In the genomic region with DNA sequence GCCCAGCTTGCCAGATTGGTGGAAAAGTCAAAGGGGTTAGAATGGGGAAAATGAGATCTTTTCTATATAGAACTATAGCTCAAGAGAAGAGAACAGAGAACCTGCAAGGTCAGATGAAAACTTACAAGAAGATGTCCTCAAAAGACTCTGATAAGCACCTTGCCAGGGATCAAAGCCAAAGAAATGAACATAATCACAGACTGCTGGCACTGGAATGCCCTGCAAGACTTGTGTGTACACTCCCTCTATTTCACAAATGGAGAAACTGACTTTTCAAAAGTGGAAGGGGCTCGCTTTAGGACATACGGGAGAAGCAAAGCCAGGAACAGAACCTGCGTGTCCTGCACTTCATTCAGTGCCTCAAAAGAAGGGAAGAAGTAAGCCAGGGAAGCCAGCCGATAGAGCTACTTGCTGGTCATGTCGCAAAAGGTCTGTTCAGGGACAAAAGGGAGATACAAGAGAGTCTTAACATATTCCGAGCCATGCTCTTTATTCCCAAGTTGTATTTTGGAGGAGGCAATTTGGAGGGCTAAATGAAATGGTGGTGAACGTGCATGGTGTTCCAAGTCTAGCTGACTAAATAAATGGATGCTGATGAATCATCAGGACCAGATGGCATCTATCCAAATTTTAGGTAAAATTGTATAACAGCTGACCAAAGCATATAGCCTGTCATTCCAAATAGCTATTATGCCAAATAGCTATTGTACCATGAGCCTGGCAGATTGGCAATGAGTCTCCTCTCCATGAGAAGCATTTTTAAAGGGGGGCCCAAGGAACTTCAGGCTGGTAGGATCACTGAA, we compare ENCODE assay signal across 12 cellular contexts.
"Had no signal": no experiment of that assay in that cellular context is flagged by ENCODE, and none has a peak within 500 bp of the region (broad histone marks: within the 10 kb centered on the region; RNA-seq: fewer than 3 reads in every experiment).

No MANE protein-coding gene starts in this region.

- H3K27me3 ChIP-seq: spleen, suprapubic skin had no signal

- H3K4me3 ChIP-seq: prostate gland, spleen, suprapubic skin had no signal

- DNase-seq: activated CD4-positive, alpha-beta T cell treated with anti-CD3 and anti-CD28 coated beads, Interleukin-2, amount 10 ng/mL, durations not matched to agents 7 days and 5 days; activated naive CD8-positive, alpha-beta T cell treated with anti-CD3 and anti-CD28 coated beads for 36 hours; amygdala; foreskin melanocyte; left ventricle myocardium superior; spleen had no signal

- H3K27ac ChIP-seq: prostate gland, spleen, suprapubic skin had no signal

- H3K4me1 Mint-ChIP-seq: activated CD4-positive, alpha-beta T cell treated with anti-CD3 and anti-CD28 coated beads, Interleukin-2, amount 10 ng/mL, durations not matched to agents 7 days and 5 days; activated naive CD8-positive, alpha-beta T cell treated with anti-CD3 and anti-CD28 coated beads for 36 hours had no signal

- FAIRE-seq: endometrium had no signal

- H3K4me3 Mint-ChIP-seq: activated CD4-positive, alpha-beta T cell treated with anti-CD3 and anti-CD28 coated beads, Interleukin-2, amount 10 ng/mL, durations not matched to agents 7 days and 5 days; activated naive CD8-positive, alpha-beta T cell treated with anti-CD3 and anti-CD28 coated beads for 36 hours; activated T-helper 1 cell treated with anti-CD3 and anti-CD28 coated beads, Interleukin-12 subunit alpha, Interleukin-12 subunit beta, Interleukin-2, Interleukin-4 antibody, amounts not matched to agents 30 ng/mL and 10 ng/mL and 1 ng/mL, durations not matched to agents 14 hours and 24 hours and 36 hours; natural killer cell treated with Interleukin-12 subunit alpha and Interleukin-12 subunit beta and Interleukin-15 and Interleukin-18, amount 100 ng/mL, for 72 hours; stimulated activated naive CD8-positive, alpha-beta T cell treated with anti-CD3 and anti-CD28 coated beads, Interleukin-15, Interleukin-2, amounts not matched to agents 100 ng/mL and 50 ng/mL, for 24 hours had no signal

- H3K9me3 Mint-ChIP-seq: activated CD4-positive, alpha-beta T cell treated with anti-CD3 and anti-CD28 coated beads, Interleukin-2, amount 10 ng/mL, durations not matched to agents 7 days and 5 days; activated naive CD8-positive, alpha-beta T cell treated with anti-CD3 and anti-CD28 coated beads for 36 hours; activated T-helper 1 cell treated with anti-CD3 and anti-CD28 coated beads, Interleukin-12 subunit alpha, Interleukin-12 subunit beta, Interleukin-2, Interleukin-4 antibody, amounts not matched to agents 30 ng/mL and 10 ng/mL and 1 ng/mL, durations not matched to agents 14 hours and 24 hours and 36 hours; natural killer cell treated with Interleukin-12 subunit alpha and Interleukin-12 subunit beta and Interleukin-15 and Interleukin-18, amount 100 ng/mL, for 72 hours; stimulated activated naive CD8-positive, alpha-beta T cell treated with anti-CD3 and anti-CD28 coated beads, Interleukin-15, Interleukin-2, amounts not matched to agents 100 ng/mL and 50 ng/mL, for 24 hours had no signal

- H3K27ac Mint-ChIP-seq: activated CD4-positive, alpha-beta T cell treated with anti-CD3 and anti-CD28 coated beads, Interleukin-2, amount 10 ng/mL, durations not matched to agents 7 days and 5 days; activated naive CD8-positive, alpha-beta T cell treated with anti-CD3 and anti-CD28 coated beads for 36 hours; activated T-helper 1 cell treated with anti-CD3 and anti-CD28 coated beads, Interleukin-12 subunit alpha, Interleukin-12 subunit beta, Interleukin-2, Interleukin-4 antibody, amounts not matched to agents 30 ng/mL and 10 ng/mL and 1 ng/mL, durations not matched to agents 14 hours and 24 hours and 36 hours; natural killer cell treated with Interleukin-12 subunit alpha and Interleukin-12 subunit beta and Interleukin-15 and Interleukin-18, amount 100 ng/mL, for 72 hours; stimulated activated naive CD8-positive, alpha-beta T cell treated with anti-CD3 and anti-CD28 coated beads, Interleukin-15, Interleukin-2, amounts not matched to agents 100 ng/mL and 50 ng/mL, for 24 hours had no signal

- H3K27me3 Mint-ChIP-seq: activated CD4-positive, alpha-beta T cell treated with anti-CD3 and anti-CD28 coated beads, Interleukin-2, amount 10 ng/mL, durations not matched to agents 7 days and 5 days; activated naive CD8-positive, alpha-beta T cell treated with anti-CD3 and anti-CD28 coated beads for 36 hours; stimulated activated naive CD8-positive, alpha-beta T cell treated with anti-CD3 and anti-CD28 coated beads, Interleukin-15, Interleukin-2, amounts not matched to agents 100 ng/mL and 50 ng/mL, for 24 hours had no signal

- H3K36me3 Mint-ChIP-seq: activated naive CD8-positive, alpha-beta T cell treated with anti-CD3 and anti-CD28 coated beads for 36 hours; natural killer cell treated with Interleukin-12 subunit alpha and Interleukin-12 subunit beta and Interleukin-15 and Interleukin-18, amount 100 ng/mL, for 72 hours had no signal
